In genomic region chr17:72104164-72104862, GRCh38 we compare ENCODE assay signal across 28 cellular contexts. TPM values are rescaled to one million over a fixed set of nuclear protein-coding genes. Genes with fewer than 3 reads are reported as not detected.
A peak's percentile ranks its signal among the peaks of the same experiment; 100 is the strongest.
DNase-seq lines count a peak whose midpoint lies in the region; ATAC-seq, FAIRE-seq and TF ChIP-seq lines count a peak whose summit lies in the region.
"Had no signal": no experiment of that assay in that cellular context is flagged by ENCODE, and none has a peak within 500 bp of the region (broad histone marks: within the 10 kb centered on the region; RNA-seq: fewer than 3 reads in every experiment).

No MANE protein-coding gene starts in this region.

- H3K79me2 ChIP-seq in astrocyte (ENCODE audit: insufficient read depth, low read length) = no peaks in the 10 kb centered on the region
- H3K79me2 ChIP-seq in osteoblast (ENCODE audit: insufficient read depth, low read length) = no peaks in the 10 kb centered on the region

- DNase-seq in Ammon's horn (ENCODE audit: low spot score) (peak; percentile 42), astrocyte (ENCODE audit: low read depth) (peak; percentile 59), Right ventricle myocardium superior (peak; percentile 65), osteoblast (ENCODE audit: insufficient read length, low spot score, missing footprints) (peak; percentile 45), T-helper 2 cell (no peak), NCI-H526 treated with DMSO at 0.1 percent for 48 hours (lab: John Stamatoyannopoulos, UW) (no peak)
- DNase-seq: activated CD4-positive, alpha-beta T cell treated with anti-CD3 and anti-CD28 coated beads for 4 hours; activated CD8-positive, alpha-beta memory T cell treated with anti-CD3 and anti-CD28 coated beads for 24 hours; activated T-cell treated with anti-CD3 and anti-CD28 coated beads, Interleukin-2, amount 50 U/mL, for 24 hours; Caco-2; Karpas-422; mucosa of descending colon; NCI-H1694 treated with DMSO at 0.1 percent for 48 hours; NCI-H2171; RPMI8226; T-helper 17 cell; upper lobe of right lung had no signal

- intact Hi-C loops in Right ventricle myocardium superior (cut with DNase I) = no loop called here

- H3K36me3 Mint-ChIP-seq in astrocyte (ENCODE audit: low read depth, unreplicated experiment) = no peaks in the 10 kb centered on the region
- H3K36me3 Mint-ChIP-seq in activated T-helper 17 cell treated with anti-CD3 and anti-CD28 coated beads, Interleukin-2, amount 50 U/mL, for 72 hours (ENCODE audit: low read depth) = no peaks in the 10 kb centered on the region
- H3K36me3 Mint-ChIP-seq: activated naive CD4-positive, alpha-beta T cell treated with anti-CD3 and anti-CD28 coated beads, Interleukin-2, amount 50 U/mL, for 24 hours had no signal

- H3K27me3 ChIP-seq in astrocyte (ENCODE audit: insufficient read depth, low read length) = no peaks in the 10 kb centered on the region
- H3K27me3 ChIP-seq in osteoblast (ENCODE audit: insufficient read depth, low read length) = no peaks in the 10 kb centered on the region
- H3K27me3 ChIP-seq: BLaER1 treated with 17β-estradiol and CSF1 and Interleukin-3, amounts not matched to agents 10 nM and 100 nM; upper lobe of right lung had no signal

- H3K27ac ChIP-seq in astrocyte (ENCODE audit: low read depth, low read length) (no peak overlapping the region), osteoblast (ENCODE audit: low read depth, low read length) (no peak overlapping the region)
- H3K27ac ChIP-seq: BLaER1 treated with 17β-estradiol and CSF1 and Interleukin-3, amounts not matched to agents 10 nM and 100 nM; SK-N-MC; upper lobe of right lung had no signal

- H3K4me2 ChIP-seq in astrocyte (ENCODE audit: low read length) (peak overlapping the region; percentile 36), osteoblast (ENCODE audit: insufficient read depth, low read length) (no peak overlapping the region)
- H3K4me2 ChIP-seq: BLaER1 treated with 17β-estradiol and CSF1 and Interleukin-3, amounts not matched to agents 10 nM and 100 nM had no signal

- no peaks in the 10 kb centered on the region for H4K20me1 ChIP-seq in astrocyte (ENCODE audit: insufficient read depth, low read length)
- no peaks in the 10 kb centered on the region for H4K20me1 ChIP-seq in osteoblast (ENCODE audit: insufficient read depth, low read length)
- H4K20me1 ChIP-seq: BLaER1 treated with 17β-estradiol and CSF1 and Interleukin-3, amounts not matched to agents 10 nM and 100 nM had no signal

- no peak overlapping the region for H3K4me3 Mint-ChIP-seq in astrocyte (ENCODE audit: unreplicated experiment)
- no peak overlapping the region for H3K4me3 Mint-ChIP-seq in activated T-helper 17 cell treated with anti-CD3 and anti-CD28 coated beads, Interleukin-2, amount 50 U/mL, for 72 hours
- H3K4me3 Mint-ChIP-seq: activated naive CD4-positive, alpha-beta T cell treated with anti-CD3 and anti-CD28 coated beads, Interleukin-2, amount 50 U/mL, for 24 hours; activated T-cell treated with anti-CD3 and anti-CD28 coated beads, Interleukin-2, amount 50 U/mL, for 24 hours; central memory CD8-positive, alpha-beta T cell; T-helper 17 cell had no signal

- no peak overlapping the region for H3K4me3 ChIP-seq in astrocyte (ENCODE audit: insufficient read depth, low read depth, low read length)
- peak overlapping the region; percentile 38 for H3K4me3 ChIP-seq in osteoblast (ENCODE audit: insufficient read depth, low read length)
- H3K4me3 ChIP-seq: BLaER1 treated with 17β-estradiol and CSF1 and Interleukin-3, amounts not matched to agents 10 nM and 100 nM; heart right ventricle; mucosa of descending colon; SK-N-MC; upper lobe of right lung had no signal

- H3K9me3 Mint-ChIP-seq in astrocyte (ENCODE audit: unreplicated experiment) = peaks cover 3% of the 10 kb centered on the region
- H3K9me3 Mint-ChIP-seq in activated T-helper 17 cell treated with anti-CD3 and anti-CD28 coated beads, Interleukin-2, amount 50 U/mL, for 72 hours = peaks cover 4% of the 10 kb centered on the region
- H3K9me3 Mint-ChIP-seq: central memory CD8-positive, alpha-beta T cell had no signal

- TF ChIP-seq CTCF in astrocyte (IDR thresholded peaks at IDR 0.05; ENCODE audit: insufficient read depth, low read depth, low read length) (no peak), osteoblast (IDR thresholded peaks at IDR 0.05; ENCODE audit: extremely low read depth, low read depth, low read length) (no peak)

- H3K36me3 ChIP-seq in astrocyte (ENCODE audit: insufficient read depth, low read length) (no peaks in the 10 kb centered on the region), osteoblast (ENCODE audit: insufficient read depth, low read length) (no peaks in the 10 kb centered on the region)
- H3K36me3 ChIP-seq: BLaER1 treated with 17β-estradiol and CSF1 and Interleukin-3, amounts not matched to agents 10 nM and 100 nM; heart right ventricle; upper lobe of right lung had no signal

- H3K4me1 ChIP-seq in astrocyte (ENCODE audit: insufficient read depth, low read length) = peaks cover 23% of the 10 kb centered on the region
- H3K4me1 ChIP-seq in osteoblast (ENCODE audit: insufficient read depth, low read length) = peaks cover 2% of the 10 kb centered on the region
- H3K4me1 ChIP-seq: BLaER1 treated with 17β-estradiol and CSF1 and Interleukin-3, amounts not matched to agents 10 nM and 100 nM; Caco-2; upper lobe of right lung had no signal

- H3K27me3 Mint-ChIP-seq in astrocyte (ENCODE audit: low read depth, unreplicated experiment) = peaks cover 17% of the 10 kb centered on the region
- peaks cover 30% of the 10 kb centered on the region for H3K27me3 Mint-ChIP-seq in activated T-helper 17 cell treated with anti-CD3 and anti-CD28 coated beads, Interleukin-2, amount 50 U/mL, for 72 hours

- FAIRE-seq in astrocyte (lab: Jason Lieb, UNC) = no peak
- FAIRE-seq: endothelial cell of umbilical vein, GM12891, H54 had no signal

- H3K9ac ChIP-seq in astrocyte (ENCODE audit: low read length) = no peak overlapping the region
- H3K9ac ChIP-seq: BLaER1 treated with 17β-estradiol and CSF1 and Interleukin-3, amounts not matched to agents 10 nM and 100 nM had no signal

- peak; percentile 67 for ATAC-seq in Right ventricle myocardium superior (ENCODE audit: poor library complexity)
- no peak for ATAC-seq in activated T-helper 17 cell treated with anti-CD3 and anti-CD28 coated beads, Interleukin-2, amount 50 U/mL, for 72 hours (replicated peaks)
- ATAC-seq in HG03025 (IDR thresholded peaks at IDR 0.05; ENCODE audit: low FRiP score, unreplicated experiment) = no peak
- ATAC-seq: mucosa of descending colon, T-helper 17 cell, upper lobe of right lung had no signal

- H3K9me3 ChIP-seq in astrocyte (ENCODE audit: insufficient read depth, low read depth, low read length) (no peaks in the 10 kb centered on the region), osteoblast (ENCODE audit: low read depth, low read length) (no peaks in the 10 kb centered on the region)
- H3K9me3 ChIP-seq: BLaER1 treated with 17β-estradiol and CSF1 and Interleukin-3, amounts not matched to agents 10 nM and 100 nM; Caco-2; heart right ventricle; mucosa of descending colon; upper lobe of right lung had no signal

- H3K27ac Mint-ChIP-seq in astrocyte (ENCODE audit: unreplicated experiment) = no peak overlapping the region
- no peak overlapping the region for H3K27ac Mint-ChIP-seq in activated T-helper 17 cell treated with anti-CD3 and anti-CD28 coated beads, Interleukin-2, amount 50 U/mL, for 72 hours
- H3K27ac Mint-ChIP-seq: activated naive CD4-positive, alpha-beta T cell treated with anti-CD3 and anti-CD28 coated beads, Interleukin-2, amount 50 U/mL, for 24 hours; activated T-cell treated with anti-CD3 and anti-CD28 coated beads, Interleukin-2, amount 50 U/mL, for 24 hours; T-helper 17 cell had no signal

- H2AFZ ChIP-seq in astrocyte (ENCODE audit: low read depth, low read length) (peak overlapping the region; percentile 43), osteoblast (ENCODE audit: low read length) (peak overlapping the region; percentile 82)

- H3K4me1 Mint-ChIP-seq in astrocyte (ENCODE audit: low read depth, unreplicated experiment) = no peaks in the 10 kb centered on the region
- no peaks in the 10 kb centered on the region for H3K4me1 Mint-ChIP-seq in activated T-helper 17 cell treated with anti-CD3 and anti-CD28 coated beads, Interleukin-2, amount 50 U/mL, for 72 hours
- H3K4me1 Mint-ChIP-seq: activated naive CD4-positive, alpha-beta T cell treated with anti-CD3 and anti-CD28 coated beads, Interleukin-2, amount 50 U/mL, for 24 hours; central memory CD8-positive, alpha-beta T cell; T-helper 17 cell had no signal

RNA-seq across cellular contexts. Expression of gene SOX9, which starts 16.5 kb away (rescaled TPM):
- total RNA-seq in astrocyte = 33.8 and 37.7 TPM in 2 replicates
- 10.9 TPM for total RNA-seq in Right ventricle myocardium superior
- total RNA-seq in osteoblast = 6.5 and 8.3 TPM in 2 replicates
- not detected for total RNA-seq in activated T-helper 17 cell treated with anti-CD3 and anti-CD28 coated beads, Interleukin-2, amount 50 U/mL, for 72 hours
- total RNA-seq: dermis microvascular lymphatic vessel endothelial cell, endothelial cell of umbilical vein, T-helper 17 cell had no signal

Comparison
In these comparisons a context has a peak if more than half of its experiments do, and no peak if none do; other contexts are left out.
1. DNase-seq: peak in Ammon's horn (single experiment), astrocyte (single experiment), Right ventricle myocardium superior (single experiment) and osteoblast (single experiment); none in T-helper 2 cell (0 of 5) and NCI-H526 treated with DMSO at 0.1 percent for 48 hours (single experiment).